1 cellular context compared by ENCODE assay signal in genomic region chrX:55907968-55908607, GRCh38.
TF ChIP-seq lines count a peak whose summit lies in the region.

No MANE protein-coding gene starts in this region.

TF ChIP-seq in WTC11, 78 proteins besides CTCF, POLR2A, EP300 and RAD21 (continued from another document):
- TF ChIP-seq, protein P1, sequence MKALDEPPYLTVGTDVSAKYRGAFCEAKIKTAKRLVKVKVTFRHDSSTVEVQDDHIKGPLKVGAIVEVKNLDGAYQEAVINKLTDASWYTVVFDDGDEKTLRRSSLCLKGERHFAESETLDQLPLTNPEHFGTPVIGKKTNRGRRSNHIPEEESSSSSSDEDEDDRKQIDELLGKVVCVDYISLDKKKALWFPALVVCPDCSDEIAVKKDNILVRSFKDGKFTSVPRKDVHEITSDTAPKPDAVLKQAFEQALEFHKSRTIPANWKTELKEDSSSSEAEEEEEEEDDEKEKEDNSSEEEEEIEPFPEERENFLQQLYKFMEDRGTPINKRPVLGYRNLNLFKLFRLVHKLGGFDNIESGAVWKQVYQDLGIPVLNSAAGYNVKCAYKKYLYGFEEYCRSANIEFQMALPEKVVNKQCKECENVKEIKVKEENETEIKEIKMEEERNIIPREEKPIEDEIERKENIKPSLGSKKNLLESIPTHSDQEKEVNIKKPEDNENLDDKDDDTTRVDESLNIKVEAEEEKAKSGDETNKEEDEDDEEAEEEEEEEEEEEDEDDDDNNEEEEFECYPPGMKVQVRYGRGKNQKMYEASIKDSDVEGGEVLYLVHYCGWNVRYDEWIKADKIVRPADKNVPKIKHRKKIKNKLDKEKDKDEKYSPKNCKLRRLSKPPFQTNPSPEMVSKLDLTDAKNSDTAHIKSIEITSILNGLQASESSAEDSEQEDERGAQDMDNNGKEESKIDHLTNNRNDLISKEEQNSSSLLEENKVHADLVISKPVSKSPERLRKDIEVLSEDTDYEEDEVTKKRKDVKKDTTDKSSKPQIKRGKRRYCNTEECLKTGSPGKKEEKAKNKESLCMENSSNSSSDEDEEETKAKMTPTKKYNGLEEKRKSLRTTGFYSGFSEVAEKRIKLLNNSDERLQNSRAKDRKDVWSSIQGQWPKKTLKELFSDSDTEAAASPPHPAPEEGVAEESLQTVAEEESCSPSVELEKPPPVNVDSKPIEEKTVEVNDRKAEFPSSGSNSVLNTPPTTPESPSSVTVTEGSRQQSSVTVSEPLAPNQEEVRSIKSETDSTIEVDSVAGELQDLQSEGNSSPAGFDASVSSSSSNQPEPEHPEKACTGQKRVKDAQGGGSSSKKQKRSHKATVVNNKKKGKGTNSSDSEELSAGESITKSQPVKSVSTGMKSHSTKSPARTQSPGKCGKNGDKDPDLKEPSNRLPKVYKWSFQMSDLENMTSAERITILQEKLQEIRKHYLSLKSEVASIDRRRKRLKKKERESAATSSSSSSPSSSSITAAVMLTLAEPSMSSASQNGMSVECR (CRISPR knock-in tag; IDR thresholded peaks at IDR 0.05; ENCODE audit: borderline replicate concordance) = no peak
- TF ChIP-seq ATF3 (CRISPR knock-in tag; conservative IDR thresholded peaks at IDR 0.05) = no peak
- TF ChIP-seq NR3C1 (CRISPR knock-in tag; conservative IDR thresholded peaks at IDR 0.05; ENCODE audit: low read depth) = no peak
- TF ChIP-seq HMGXB4 (CRISPR knock-in tag; IDR thresholded peaks at IDR 0.05) = no peak
- TF ChIP-seq E2F4 (CRISPR knock-in tag; IDR thresholded peaks at IDR 0.05; ENCODE audit: borderline replicate concordance, low read depth) = no peak
- TF ChIP-seq ESRRA (CRISPR knock-in tag; IDR thresholded peaks at IDR 0.05; ENCODE audit: borderline replicate concordance) = no peak
- no peak for TF ChIP-seq HMGA2 (CRISPR knock-in tag; IDR thresholded peaks at IDR 0.05)
- no peak for TF ChIP-seq GABPB1 (CRISPR knock-in tag; IDR thresholded peaks at IDR 0.05)
- no peak for TF ChIP-seq AR (CRISPR knock-in tag; IDR thresholded peaks at IDR 0.05)
- no peak for TF ChIP-seq E2F5 (CRISPR knock-in tag; IDR thresholded peaks at IDR 0.05)
- TF ChIP-seq SMAD4 (CRISPR knock-in tag; IDR thresholded peaks at IDR 0.05) = no peak
- TF ChIP-seq ZNF317 (CRISPR knock-in tag; IDR thresholded peaks at IDR 0.05; ENCODE audit: borderline replicate concordance, low read depth) = no peak
TF ChIP-seq in WTC11: peak in this region for 0.
